Comparison of ENCODE assay signal across 9 cellular contexts in the genomic region with DNA sequence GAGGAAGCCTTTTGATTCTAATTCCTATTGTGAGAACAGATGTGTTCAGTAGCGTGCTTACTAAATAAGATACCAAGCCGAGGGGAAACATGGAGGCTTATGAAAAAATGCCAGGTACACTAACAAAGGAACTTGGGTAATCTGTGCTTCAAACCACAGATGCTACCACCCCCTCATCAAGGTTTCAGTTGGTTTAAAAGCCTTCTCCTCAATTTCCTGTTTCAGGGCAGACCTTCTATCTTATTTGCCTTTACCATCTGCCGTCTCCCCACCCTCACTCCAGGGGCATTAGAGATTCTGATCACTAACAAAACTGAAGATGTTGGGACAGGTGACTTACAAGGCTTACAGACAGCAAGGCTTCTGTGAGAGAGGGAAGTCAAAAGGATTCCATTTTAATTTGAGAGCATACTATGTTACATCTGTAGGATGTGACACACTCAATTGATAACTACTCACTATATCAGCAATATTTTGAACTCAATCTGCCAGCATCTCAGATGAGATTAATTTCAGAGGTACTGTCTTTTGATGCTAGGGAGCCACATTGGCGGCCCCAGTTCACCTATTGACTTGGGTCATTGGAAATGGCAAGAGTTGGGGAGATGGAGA.
A peak's percentile ranks its signal among the peaks of the same experiment; 100 is the strongest.
DNase-seq lines count a peak whose midpoint lies in the region; ATAC-seq and TF ChIP-seq lines count a peak whose summit lies in the region.
"Had no signal": no experiment of that assay in that cellular context is flagged by ENCODE, and none has a peak within 500 bp of the region (broad histone marks: within the 10 kb centered on the region; RNA-seq: fewer than 3 reads in every experiment).

No MANE protein-coding gene starts in this region.

- no peaks in the 10 kb centered on the region for H3K27me3 Mint-ChIP-seq in activated CD8-positive, alpha-beta T cell treated with anti-CD3 and anti-CD28 coated beads, Interleukin-2, amount 10 ng/mL, durations not matched to agents 7 days and 5 days (ENCODE audit: low read depth)

- intact Hi-C loops in posterior vena cava (cut with DNase I): no loop called here

- peak overlapping the region; percentile 26 for H3K4me3 Mint-ChIP-seq in activated CD8-positive, alpha-beta T cell treated with anti-CD3 and anti-CD28 coated beads, Interleukin-2, amount 10 ng/mL, durations not matched to agents 7 days and 5 days
- H3K4me3 Mint-ChIP-seq: T-helper 1 cell treated with Interleukin-12 subunit alpha and Interleukin-12 subunit beta and Interleukin-4 antibody, amounts not matched to agents 30 μg/mL and 1 μg/mL, for 36 hours had no signal

- peaks cover 3% of the 10 kb centered on the region for H3K36me3 Mint-ChIP-seq in activated CD8-positive, alpha-beta T cell treated with anti-CD3 and anti-CD28 coated beads, Interleukin-2, amount 10 ng/mL, durations not matched to agents 7 days and 5 days (ENCODE audit: low read depth)

- no peak for TF ChIP-seq CTCF in GM12865 (IDR thresholded peaks at IDR 0.05; ENCODE audit: insufficient read depth, low read depth, low read length, missing control alignments)

- POLR2A ChIA-PET in activated CD8-positive, alpha-beta T cell treated with anti-CD3 and anti-CD28 coated beads, Interleukin-2, amount 10 ng/mL, durations not matched to agents 7 days and 5 days (lab: Charles Lee): interaction anchor here (0.6 kb wide), 1 partner anchor 269 kb away, joined by 3 read pairs; no protein-coding TSS in a partner anchor

- H3K4me1 Mint-ChIP-seq in activated CD8-positive, alpha-beta T cell treated with anti-CD3 and anti-CD28 coated beads, Interleukin-2, amount 10 ng/mL, durations not matched to agents 7 days and 5 days (ENCODE audit: low read depth): peaks cover 20% of the 10 kb centered on the region

- ATAC-seq in GM19452 (IDR thresholded peaks at IDR 0.05; ENCODE audit: unreplicated experiment): peak; percentile 83
- ATAC-seq in HG03108 (IDR thresholded peaks at IDR 0.05; ENCODE audit: unreplicated experiment): peak; percentile 82
- peak; percentile 67 for ATAC-seq in activated CD8-positive, alpha-beta T cell treated with anti-CD3 and anti-CD28 coated beads, Interleukin-2, amount 10 ng/mL, durations not matched to agents 7 days and 5 days

- DNase-seq in GM12865 (ENCODE audit: low read depth) (peak; percentile 75), posterior vena cava (ENCODE audit: low spot score) (no peak), substantia nigra (lab: John Stamatoyannopoulos, UW) (no peak), anterior cingulate cortex (lab: John Stamatoyannopoulos, UW) (no peak), NCI-H2107 (lab: John Stamatoyannopoulos, UW) (no peak)
- peak; percentile 60 for DNase-seq in activated CD8-positive, alpha-beta T cell treated with anti-CD3 and anti-CD28 coated beads, Interleukin-2, amount 10 ng/mL, durations not matched to agents 7 days and 5 days

- no peak overlapping the region for H3K27ac ChIP-seq in substantia nigra (ENCODE audit: low read depth, low read length, poor library complexity, severe bottlenecking)

- H3K27ac Mint-ChIP-seq in activated CD8-positive, alpha-beta T cell treated with anti-CD3 and anti-CD28 coated beads, Interleukin-2, amount 10 ng/mL, durations not matched to agents 7 days and 5 days: peak overlapping the region; percentile 78
- H3K27ac Mint-ChIP-seq: T-helper 1 cell treated with Interleukin-12 subunit alpha and Interleukin-12 subunit beta and Interleukin-4 antibody, amounts not matched to agents 30 μg/mL and 1 μg/mL, for 36 hours had no signal

- peaks cover 7% of the 10 kb centered on the region for H3K9me3 Mint-ChIP-seq in activated CD8-positive, alpha-beta T cell treated with anti-CD3 and anti-CD28 coated beads, Interleukin-2, amount 10 ng/mL, durations not matched to agents 7 days and 5 days (ENCODE audit: insufficient read depth)
- H3K9me3 Mint-ChIP-seq: T-helper 1 cell treated with Interleukin-12 subunit alpha and Interleukin-12 subunit beta and Interleukin-4 antibody, amounts not matched to agents 30 μg/mL and 1 μg/mL, for 36 hours had no signal

- no peak overlapping the region for H3K4me3 ChIP-seq in GM12865 (ENCODE audit: low read depth, low read length)

- CTCF ChIA-PET in activated CD8-positive, alpha-beta T cell treated with anti-CD3 and anti-CD28 coated beads, Interleukin-2, amount 10 ng/mL, durations not matched to agents 7 days and 5 days (lab: Charles Lee): interaction anchor here (1.3 kb wide), 1 partner anchor 15 kb away, joined by 4 read pairs; no protein-coding TSS in a partner anchor

Comparison
In these comparisons a context has a peak if more than half of its experiments do, and no peak if none do; other contexts are left out.
1. DNase-seq: peak in GM12865 (single experiment) and activated CD8-positive, alpha-beta T cell treated with anti-CD3 and anti-CD28 coated beads, Interleukin-2, amount 10 ng/mL, durations not matched to agents 7 days and 5 days (single experiment); none in posterior vena cava (single experiment), substantia nigra (0 of 49), anterior cingulate cortex (0 of 58) and NCI-H2107 (single experiment).
2. Peak in every context shown above with its lines, with median percentiles within 50 percentile points of each other: ATAC-seq.